In the genomic region with DNA sequence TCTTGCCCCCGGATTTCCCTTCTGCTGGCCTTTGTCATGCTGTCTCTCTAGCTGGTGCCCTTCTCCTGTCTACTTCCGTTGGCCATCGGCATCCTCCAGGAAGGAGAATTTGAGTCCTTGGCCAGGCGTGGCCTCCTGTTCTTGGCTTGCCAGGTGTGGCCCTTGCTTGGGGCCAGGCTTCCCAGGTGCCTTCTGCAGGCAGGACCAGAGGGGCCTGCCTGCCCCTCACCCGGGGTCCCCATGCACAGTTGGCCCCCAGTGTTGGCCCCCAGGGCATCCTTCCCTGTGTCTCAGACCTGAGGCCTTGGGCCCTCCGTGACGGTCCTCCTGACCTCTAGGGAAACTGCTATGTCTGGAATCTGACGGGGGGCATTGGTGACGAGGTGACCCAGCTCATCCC, we compare ENCODE assay signal across 19 cellular contexts. TPM values are rescaled to one million over a fixed set of nuclear protein-coding genes. Genes with fewer than 3 reads are reported as not detected.
DNase-seq lines count a peak whose midpoint lies in the region; ATAC-seq and TF ChIP-seq lines count a peak whose summit lies in the region.
"Had no signal": no experiment of that assay in that cellular context is flagged by ENCODE, and none has a peak within 500 bp of the region (broad histone marks: within the 10 kb centered on the region; RNA-seq: fewer than 3 reads in every experiment).

No MANE protein-coding gene starts in this region.

- no peak overlapping the region for H3K27ac ChIP-seq in mammary epithelial cell (ENCODE audit: insufficient read depth, low read depth, low read length)
- H3K27ac ChIP-seq: brain microvascular endothelial cell, suprapubic skin had no signal

- H3K9me3 Mint-ChIP-seq in MCF 10A (ENCODE audit: unreplicated experiment) (no peaks in the 10 kb centered on the region), memory B cell (no peaks in the 10 kb centered on the region), type B pancreatic cell (no peaks in the 10 kb centered on the region)
- no peaks in the 10 kb centered on the region for H3K9me3 Mint-ChIP-seq in activated CD4-positive, alpha-beta memory T cell treated with anti-CD3 and anti-CD28 coated beads, Interleukin-2, amount 10 ng/mL, durations not matched to agents 7 days and 5 days

- CTCF ChIA-PET in MCF 10A (lab: Yijun Ruan, JAX) (interaction anchor here (0.7 kb wide), 1 partner anchor 83 kb away, joined by 3 read pairs; no protein-coding TSS in a partner anchor), mammary epithelial cell (lab: Charles Lee; ENCODE audit: low non-redundant PET) (no interaction called here)
- CTCF ChIA-PET in activated CD4-positive, alpha-beta memory T cell treated with anti-CD3 and anti-CD28 coated beads, Interleukin-2, amount 10 ng/mL, durations not matched to agents 7 days and 5 days (lab: Charles Lee): no interaction called here

- 95% methylated on average over 9 of the region's 9 CpGs for WGBS in mammary epithelial cell (ENCODE audit: low coverage, missing lambda C conversion rate)

- H3K4me1 ChIP-seq in mammary epithelial cell (ENCODE audit: insufficient read depth, low read length): peaks cover 35% of the 10 kb centered on the region

- no peaks in the 10 kb centered on the region for H4K20me1 ChIP-seq in mammary epithelial cell (ENCODE audit: insufficient read depth, low read length)

- POLR2A ChIA-PET in MCF 10A (lab: Yijun Ruan, JAX): interaction anchor here (1.0 kb wide), 1 partner anchor 53 kb away, joined by 3 read pairs; no protein-coding TSS in a partner anchor
- POLR2A ChIA-PET in activated CD4-positive, alpha-beta memory T cell treated with anti-CD3 and anti-CD28 coated beads, Interleukin-2, amount 10 ng/mL, durations not matched to agents 7 days and 5 days (lab: Charles Lee): interaction anchor here (2.8 kb wide), 2 partner anchors 43 to 54 kb away, joined by 10 to 11 read pairs; a partner anchor contains a TSS

- peaks cover 35% of the 10 kb centered on the region for H3K79me2 ChIP-seq in mammary epithelial cell (ENCODE audit: insufficient read depth, low read length)

- H3K36me3 ChIP-seq in mammary epithelial cell (ENCODE audit: insufficient read depth, low read length): peaks cover 4% of the 10 kb centered on the region

- H3K9me3 ChIP-seq in mammary epithelial cell (replicated peaks; ENCODE audit: insufficient read depth, low read length): no peaks in the 10 kb centered on the region
- H3K9me3 ChIP-seq: suprapubic skin had no signal

- H3K36me3 Mint-ChIP-seq in MCF 10A (ENCODE audit: insufficient read depth, unreplicated experiment) (peaks cover 42% of the 10 kb centered on the region), memory B cell (peaks cover 11% of the 10 kb centered on the region), type B pancreatic cell (peaks cover 4% of the 10 kb centered on the region)
- peaks cover 25% of the 10 kb centered on the region for H3K36me3 Mint-ChIP-seq in activated CD4-positive, alpha-beta memory T cell treated with anti-CD3 and anti-CD28 coated beads, Interleukin-2, amount 10 ng/mL, durations not matched to agents 7 days and 5 days (ENCODE audit: low read depth)

- ATAC-seq in memory B cell (ENCODE audit: low read depth) (no peak), Right ventricle myocardium inferior (no peak), GM21576 (IDR thresholded peaks at IDR 0.05; ENCODE audit: unreplicated experiment) (no peak), GM19035 (IDR thresholded peaks at IDR 0.05; ENCODE audit: unreplicated experiment) (no peak)
- ATAC-seq: HCT116, right cardiac atrium had no signal

- no TSS peak for BruUV-seq in MCF 10A (replicated peaks; lab: Mats Ljungman, UMichigan)
- BruUV-seq in mammary epithelial cell (replicated peaks; lab: Mats Ljungman, UMichigan): no TSS peak

- H3K27me3 ChIP-seq in mammary epithelial cell (ENCODE audit: insufficient read depth, low read length): no peaks in the 10 kb centered on the region
- H3K27me3 ChIP-seq: brain microvascular endothelial cell, suprapubic skin had no signal

- H3K4me3 ChIP-seq in mammary epithelial cell (replicated peaks in 1 of 3; ENCODE audit: insufficient read depth in 1 of 3, low read depth in 2 of 3, low read length in 3 of 3): no peak overlapping the region
- H3K4me3 ChIP-seq: suprapubic skin had no signal

- H3K4me2 ChIP-seq in mammary epithelial cell (ENCODE audit: insufficient read depth, low read depth, low read length): no peak overlapping the region

- H3K4me3 Mint-ChIP-seq in MCF 10A (ENCODE audit: unreplicated experiment) (peak overlapping the region; percentile 68), memory B cell (peak overlapping the region; percentile 46), type B pancreatic cell (peak overlapping the region; percentile 74)
- peak overlapping the region; percentile 9 for H3K4me3 Mint-ChIP-seq in activated CD4-positive, alpha-beta memory T cell treated with anti-CD3 and anti-CD28 coated beads, Interleukin-2, amount 10 ng/mL, durations not matched to agents 7 days and 5 days

- in situ Hi-C loops in mammary epithelial cell (cut with MboI; ENCODE audit: low sequenced_read_pairs in 2 of 2): no loop called here

- no peak for TF ChIP-seq CTCF in MCF 10A (IDR thresholded peaks at IDR 0.05; ENCODE audit: unreplicated experiment)
- TF ChIP-seq CTCF in mammary epithelial cell (conservative IDR thresholded peaks at IDR 0.05 in 1 of 2, IDR thresholded peaks at IDR 0.05 in 1 of 2; ENCODE audit: extremely low read depth in 1 of 2, insufficient read depth in 1 of 2, low read depth in 1 of 2, low read length in 2 of 2): no peak
- TF ChIP-seq CTCF in type B pancreatic cell (conservative IDR thresholded peaks at IDR 0.05): no peak

- H3K4me1 Mint-ChIP-seq in MCF 10A (ENCODE audit: insufficient read depth, unreplicated experiment) (peaks cover 26% of the 10 kb centered on the region), memory B cell (peaks cover 23% of the 10 kb centered on the region), type B pancreatic cell (ENCODE audit: unreplicated experiment) (peaks cover 21% of the 10 kb centered on the region)
- peaks cover 40% of the 10 kb centered on the region for H3K4me1 Mint-ChIP-seq in activated CD4-positive, alpha-beta memory T cell treated with anti-CD3 and anti-CD28 coated beads, Interleukin-2, amount 10 ng/mL, durations not matched to agents 7 days and 5 days

- DNase-seq in MCF 10A (ENCODE audit: unreplicated experiment) (no peak), mammary epithelial cell (no peak), memory B cell (ENCODE audit: low spot score in 2 of 2) (no peak), type B pancreatic cell (ENCODE audit: extremely low spot score, unreplicated experiment) (no peak), Right ventricle myocardium inferior (ENCODE audit: missing footprints) (no peak)
- no peak for DNase-seq in activated CD4-positive, alpha-beta memory T cell treated with anti-CD3 and anti-CD28 coated beads, Interleukin-2, amount 10 ng/mL, durations not matched to agents 7 days and 5 days
- DNase-seq: activated CD4-positive, alpha-beta T cell treated with anti-CD3 and anti-CD28 coated beads for 4 hours; activated gamma-delta T cell treated with Interleukin-2 at 50 U/mL for 16 hours; brain microvascular endothelial cell; dermis blood vessel endothelial cell; DMS153; NCI-H187; NCI-H446 treated with DMSO at 0.1 percent for 48 hours; Right ventricle myocardium superior had no signal

- dilution Hi-C loops in mammary epithelial cell (cut with HindIII; ENCODE audit: low sequenced_read_pairs): loop anchor here (5.0 kb wide), 2 partner anchors 34 to 41 kb away; no protein-coding TSS in a partner anchor

- H3K27ac Mint-ChIP-seq in MCF 10A (ENCODE audit: low read depth, unreplicated experiment) (peak overlapping the region; percentile 71), memory B cell (peak overlapping the region; percentile 13), type B pancreatic cell (no peak overlapping the region)
- H3K27ac Mint-ChIP-seq in activated CD4-positive, alpha-beta memory T cell treated with anti-CD3 and anti-CD28 coated beads, Interleukin-2, amount 10 ng/mL, durations not matched to agents 7 days and 5 days: peak overlapping the region; percentile 20

- no peak overlapping the region for H3K9ac ChIP-seq in mammary epithelial cell (ENCODE audit: insufficient read depth, low read length)

- intact Hi-C loops in MCF 10A (cut with micrococcal nuclease) (no loop called here), mammary epithelial cell (cut with micrococcal nuclease) (no loop called here), Right ventricle myocardium inferior (cut with DNase I) (loop anchor here (5.0 kb wide), 3 partner anchors 44 to 304 kb away; a partner anchor contains a TSS)

- H3K27me3 Mint-ChIP-seq in MCF 10A (ENCODE audit: insufficient read depth, unreplicated experiment): no peaks in the 10 kb centered on the region
- no peaks in the 10 kb centered on the region for H3K27me3 Mint-ChIP-seq in activated CD4-positive, alpha-beta memory T cell treated with anti-CD3 and anti-CD28 coated beads, Interleukin-2, amount 10 ng/mL, durations not matched to agents 7 days and 5 days
- H3K27me3 Mint-ChIP-seq in memory B cell: no peaks in the 10 kb centered on the region
- no peaks in the 10 kb centered on the region for H3K27me3 Mint-ChIP-seq in type B pancreatic cell

- no peak overlapping the region for H2AFZ ChIP-seq in mammary epithelial cell (ENCODE audit: low read depth, low read length)

RNA-seq across cellular contexts. Expression of a gene that starts 2.6 kb away (rescaled TPM):
- total RNA-seq in MCF 10A (2022): 63.4 and 87.6 TPM in 2 replicates
- 10 to 100 TPM; 39.0 to 55.8 TPM for total RNA-seq in mammary epithelial cell
- 68.1 TPM for polyA plus RNA-seq in mammary epithelial cell
- 45.8 TPM for polyA minus RNA-seq in mammary epithelial cell
- 10 to 100 TPM; 32.6 to 33.7 TPM for total RNA-seq in activated CD4-positive, alpha-beta memory T cell treated with anti-CD3 and anti-CD28 coated beads, Interleukin-2, amount 10 ng/mL, durations not matched to agents 7 days and 5 days
- 44.9 and 56.8 TPM in 2 replicates for total RNA-seq in type B pancreatic cell (ENCODE audit: low replicate concordance)
- total RNA-seq in Right ventricle myocardium inferior: 25.3 TPM

RNA-seq across cellular contexts. Expression of a gene that starts 2.8 kb away (rescaled TPM):
- total RNA-seq in MCF 10A (2022): 4.6 and 5.2 TPM in 2 replicates
- 1 to 10 TPM in 1 of 2 donors, under 1 TPM in 1; 0.67 to 4.3 TPM for total RNA-seq in mammary epithelial cell
- polyA plus RNA-seq in mammary epithelial cell: 1.7 TPM
- not detected for polyA minus RNA-seq in mammary epithelial cell
- 10 to 100 TPM; 10.3 to 12.5 TPM for total RNA-seq in activated CD4-positive, alpha-beta memory T cell treated with anti-CD3 and anti-CD28 coated beads, Interleukin-2, amount 10 ng/mL, durations not matched to agents 7 days and 5 days
- total RNA-seq in type B pancreatic cell (ENCODE audit: low replicate concordance): 8.7 and 16.6 TPM in 2 replicates
- 13.2 TPM for total RNA-seq in Right ventricle myocardium inferior

RNA-seq across cellular contexts. Expression of a gene that starts 6.8 kb away (rescaled TPM):
- total RNA-seq in MCF 10A (2022) (11.3 and 12.0 TPM in 2 replicates), mammary epithelial cell (10 to 100 TPM; 12.8 to 19.0 TPM), type B pancreatic cell (ENCODE audit: low replicate concordance) (16.2 and 25.5 TPM in 2 replicates), Right ventricle myocardium inferior (35.1 TPM)
- 19.9 TPM for polyA plus RNA-seq in mammary epithelial cell
- polyA minus RNA-seq in mammary epithelial cell: 6.6 TPM
- 10 to 100 TPM; 17.9 to 19.2 TPM for total RNA-seq in activated CD4-positive, alpha-beta memory T cell treated with anti-CD3 and anti-CD28 coated beads, Interleukin-2, amount 10 ng/mL, durations not matched to agents 7 days and 5 days

RNA-seq across cellular contexts. Expression of a gene that starts 11.5 kb away (rescaled TPM):
- total RNA-seq in MCF 10A (2022) (0.10 and 0.14 TPM in 2 replicates), mammary epithelial cell (1 to 10 TPM in 1 of 2 donors, under 1 TPM in 1; 0.83 to 1.4 TPM), type B pancreatic cell (ENCODE audit: low replicate concordance) (2.7 and 6.3 TPM in 2 replicates), Right ventricle myocardium inferior (5.8 TPM)
- 0.09 TPM for polyA plus RNA-seq in mammary epithelial cell
- not detected for polyA minus RNA-seq in mammary epithelial cell
- total RNA-seq in activated CD4-positive, alpha-beta memory T cell treated with anti-CD3 and anti-CD28 coated beads, Interleukin-2, amount 10 ng/mL, durations not matched to agents 7 days and 5 days: 1 to 10 TPM in 1 of 2 experiments, under 1 TPM in 1; 0.18 to 1.4 TPM

RNA-seq across cellular contexts. Expression of a gene that starts 15.5 kb away (rescaled TPM):
- total RNA-seq in MCF 10A (2022): 26.2 and 28.4 TPM in 2 replicates
- total RNA-seq in mammary epithelial cell: 10 to 100 TPM; 22.0 to 24.8 TPM
- 15.2 TPM for polyA plus RNA-seq in mammary epithelial cell
- 8.6 TPM for polyA minus RNA-seq in mammary epithelial cell
- total RNA-seq in activated CD4-positive, alpha-beta memory T cell treated with anti-CD3 and anti-CD28 coated beads, Interleukin-2, amount 10 ng/mL, durations not matched to agents 7 days and 5 days: 10 to 100 TPM; 26.3 to 29.4 TPM
- total RNA-seq in type B pancreatic cell (ENCODE audit: low replicate concordance): 24.9 and 30.4 TPM in 2 replicates
- 14.1 TPM for total RNA-seq in Right ventricle myocardium inferior

Comparison
In these comparisons a context has a peak if more than half of its experiments do, and no peak if none do; other contexts are left out.
1. H3K4me3 Mint-ChIP-seq: peak in every context shown above with its lines; median percentile 74 in type B pancreatic cell; 68 in MCF 10A; 46 in memory B cell; 9 in activated CD4-positive, alpha-beta memory T cell treated with anti-CD3 and anti-CD28 coated beads, Interleukin-2, amount 10 ng/mL, durations not matched to agents 7 days and 5 days.